1 cellular context compared by ENCODE assay signal in genomic region chr11:12655842-12656241, GRCh38.
TF ChIP-seq lines count a peak whose summit lies in the region.

No MANE protein-coding gene starts in this region.

TF ChIP-seq in SK-N-SH, 30 proteins besides CTCF, POLR2A, EP300 and RAD21 (continued from another document):
- TF ChIP-seq ZBTB33 (IDR thresholded peaks at IDR 0.05; ENCODE audit: borderline replicate concordance, low read depth) (no peak), FOSL2 (IDR thresholded peaks at IDR 0.05; ENCODE audit: borderline replicate concordance, low read depth) (no peak), JUND (IDR thresholded peaks at IDR 0.05) (no peak), RXRA (IDR thresholded peaks at IDR 0.05; ENCODE audit: borderline replicate concordance, low read depth) (no peak), YY1 (IDR thresholded peaks at IDR 0.05; ENCODE audit: low read depth) (no peak), POLR2AphosphoS5 (IDR thresholded peaks at IDR 0.05; ENCODE audit: low read depth, low read length) (no peak), CHD2 (IDR thresholded peaks at IDR 0.05; ENCODE audit: low read length, partially characterized antibody) (no peak), USF2 (IDR thresholded peaks at IDR 0.05; ENCODE audit: borderline replicate concordance, low read depth, low read length) (no peak)
